ENCODE assay signal across 10 cellular contexts in genomic region chr2:153477096-153477555, GRCh38. TPM values are rescaled to one million over a fixed set of nuclear protein-coding genes. Genes with fewer than 3 reads are reported as not detected.
DNase-seq lines count a peak whose midpoint lies in the region; ATAC-seq and TF ChIP-seq lines count a peak whose summit lies in the region.
"Had no signal": no experiment of that assay in that cellular context is flagged by ENCODE, and none has a peak within 500 bp of the region (broad histone marks: within the 10 kb centered on the region; RNA-seq: fewer than 3 reads in every experiment).

No MANE protein-coding gene starts in this region.

- CTCF ChIA-PET in naive thymus-derived CD4-positive, alpha-beta T cell (lab: Charles Lee), result no interaction called here

- peak; percentile 21 for TF ChIP-seq CTCF in astrocyte of the spinal cord (IDR thresholded peaks at IDR 0.05; ENCODE audit: low read depth, low read length)

- H3K36me3 ChIP-seq in naive thymus-derived CD4-positive, alpha-beta T cell (ENCODE audit: control insufficient read depth in 2 of 3, insufficient read depth in 3 of 3, low read length in 3 of 3), result no peaks in the 10 kb centered on the region

- peaks cover 0 to 25% of the 10 kb centered on the region in 2 donors for H3K27me3 ChIP-seq in naive thymus-derived CD4-positive, alpha-beta T cell (ENCODE audit: control insufficient read depth in 2 of 2, insufficient read depth in 2 of 2, low read length in 2 of 2)

- in situ Hi-C loops in astrocyte of the spinal cord (cut with HindIII; ENCODE audit: low sequenced_read_pairs), result no loop called here

- peak overlapping the region; percentile 14 to 87 (median 80) for H3K4me3 Mint-ChIP-seq in naive thymus-derived CD4-positive, alpha-beta T cell

- H3K27ac ChIP-seq in naive thymus-derived CD4-positive, alpha-beta T cell (ENCODE audit: low read depth, low read length), result no peak overlapping the region
- H3K27ac ChIP-seq: KMS-11 had no signal

- H3K9me3 Mint-ChIP-seq in naive thymus-derived CD4-positive, alpha-beta T cell, result peaks cover 0 to 3% (median 0%) of the 10 kb centered on the region in 11 donors

- no peaks in the 10 kb centered on the region for H3K9me3 ChIP-seq in naive thymus-derived CD4-positive, alpha-beta T cell (ENCODE audit: control insufficient read depth in 2 of 3, low read length in 3 of 3)

- no peak for ATAC-seq in naive thymus-derived CD4-positive, alpha-beta T cell
- ATAC-seq in HG03139 (IDR thresholded peaks at IDR 0.05; ENCODE audit: unreplicated experiment) (no peak), GM18870 (IDR thresholded peaks at IDR 0.05; ENCODE audit: unreplicated experiment) (no peak), HG02970 (IDR thresholded peaks at IDR 0.05; ENCODE audit: low FRiP score, unreplicated experiment) (no peak), HG03175 (IDR thresholded peaks at IDR 0.05; ENCODE audit: unreplicated experiment) (no peak)

- no peak overlapping the region for H3K27ac Mint-ChIP-seq in naive thymus-derived CD4-positive, alpha-beta T cell

- POLR2A ChIA-PET in naive thymus-derived CD4-positive, alpha-beta T cell (lab: Charles Lee), result no interaction called here

- H3K4me1 Mint-ChIP-seq in naive thymus-derived CD4-positive, alpha-beta T cell, result peaks cover 9 to 26% (median 18%) of the 10 kb centered on the region in 7 donors

- H3K4me1 ChIP-seq in naive thymus-derived CD4-positive, alpha-beta T cell (ENCODE audit: control insufficient read depth in 2 of 2, insufficient read depth in 2 of 2, low read length in 2 of 2), result peaks cover 0 to 9% of the 10 kb centered on the region in 2 donors

- DNase-seq in COR-L47 (lab: John Stamatoyannopoulos, UW), result peak; percentile 89
- DNase-seq in M059J (ENCODE audit: low read depth), result peak; percentile 5
- DNase-seq in astrocyte of the spinal cord (ENCODE audit: low read depth, low spot score), result no peak
- no peak for DNase-seq in naive thymus-derived CD4-positive, alpha-beta T cell

- peaks cover 63 to 83% (median 72%) of the 10 kb centered on the region in 5 donors for H3K27me3 Mint-ChIP-seq in naive thymus-derived CD4-positive, alpha-beta T cell

- no peak overlapping the region for H3K4me3 ChIP-seq in astrocyte of the spinal cord (ENCODE audit: low read depth, low read length)
- H3K4me3 ChIP-seq in naive thymus-derived CD4-positive, alpha-beta T cell (ENCODE audit: low read length), result no peak overlapping the region

- no peaks in the 10 kb centered on the region for H3K36me3 Mint-ChIP-seq in naive thymus-derived CD4-positive, alpha-beta T cell

- intact Hi-C loops in naive thymus-derived CD4-positive, alpha-beta T cell (cut with micrococcal nuclease), result loop anchor here in 1 of 2 donors (5.0 to 10.0 kb wide), 3 partner anchors 550 to 1300 kb away; partner anchors contain the start of gene STAM2

RNA-seq across cellular contexts. Expression of gene RPRM, which starts 1.4 kb away (rescaled TPM):
- total RNA-seq in M059J (2014; rRNA removed; shearing (Covaris generic)), result 0.27 and 0.34 TPM in 2 replicates
- total RNA-seq in naive thymus-derived CD4-positive, alpha-beta T cell, result under 1 TPM in 3 of 5 experiments, not detected in 2; 0.15 to 0.76 (median 0.24) TPM
- under 1 TPM in 1 of 2 donors, not detected in 1; 0.17 TPM for polyA plus RNA-seq in naive thymus-derived CD4-positive, alpha-beta T cell
- polyA plus RNA-seq: keratinocyte had no signal

Comparison
In these comparisons a context has a peak if more than half of its experiments do, and no peak if none do; other contexts are left out.
1. DNase-seq: peak in COR-L47 (single experiment) and M059J (single experiment); none in astrocyte of the spinal cord (single experiment) and naive thymus-derived CD4-positive, alpha-beta T cell (0 of 9).